Comparison of ENCODE assay signal across 18 cellular contexts in genomic region chr11:20226936-20227335, GRCh38.
DNase-seq lines count a peak whose midpoint lies in the region; TF ChIP-seq lines count a peak whose summit lies in the region.
"Had no signal": no experiment of that assay in that cellular context is flagged by ENCODE, and none has a peak within 500 bp of the region (broad histone marks: within the 10 kb centered on the region; RNA-seq: fewer than 3 reads in every experiment).

No MANE protein-coding gene starts in this region.

- no peak overlapping the region for H3K27ac Mint-ChIP-seq in HFFc6
- H3K27ac Mint-ChIP-seq: IgD-negative memory B cell; T-helper 1 cell treated with Interleukin-12 subunit alpha and Interleukin-12 subunit beta and Interleukin-4 antibody, amounts not matched to agents 30 μg/mL and 1 μg/mL, for 36 hours had no signal

- no peak overlapping the region for H3K4me3 ChIP-seq in epithelial cell of proximal tubule (ENCODE audit: low read depth, low read length)
- H3K4me3 ChIP-seq in PC-9, result no peak overlapping the region
- H3K4me3 ChIP-seq: SJSA1 had no signal

- no peaks in the 10 kb centered on the region for H3K36me3 ChIP-seq in PC-9 (ENCODE audit: low read depth)
- H3K36me3 ChIP-seq: SJSA1 had no signal

- no peaks in the 10 kb centered on the region for H3K79me2 ChIP-seq in PC-9 (ENCODE audit: low read depth)

- H2AFZ ChIP-seq in PC-9, result no peak overlapping the region

- no peaks in the 10 kb centered on the region for H3K4me1 ChIP-seq in PC-9 (replicated peaks; ENCODE audit: insufficient read depth)
- H3K4me1 ChIP-seq: SJSA1 had no signal

- no peak for TF ChIP-seq CTCF in HFFc6 (IDR thresholded peaks at IDR 0.05)
- TF ChIP-seq CTCF in epithelial cell of proximal tubule (conservative IDR thresholded peaks at IDR 0.05; ENCODE audit: low read depth, low read length), result no peak
- TF ChIP-seq CTCF in PC-9 (conservative IDR thresholded peaks at IDR 0.05), result no peak

- H3K27ac ChIP-seq in PC-9, result no peak overlapping the region
- H3K27ac ChIP-seq: C4-2B, HL-60, SJSA1 had no signal

- no peaks in the 10 kb centered on the region for H4K20me1 ChIP-seq in PC-9 (ENCODE audit: insufficient read depth)

- CTCF ChIA-PET in PC-9 (lab: Charles Lee), result no interaction called here

- POLR2A ChIA-PET in PC-9 (lab: Charles Lee; ENCODE audit: unreplicated experiment), result no interaction called here

- intact Hi-C loops in PC-9 (cut with micrococcal nuclease; ENCODE audit: unreplicated experiment), result no loop called here

- no peaks in the 10 kb centered on the region for H3F3A ChIP-seq in PC-9 (ENCODE audit: insufficient read depth, low read depth)

- peaks cover 21% of the 10 kb centered on the region for H3K27me3 ChIP-seq in PC-9 (ENCODE audit: insufficient read depth, low read depth)
- H3K27me3 ChIP-seq: SJSA1 had no signal

- peaks cover 8% of the 10 kb centered on the region for H3K27me3 Mint-ChIP-seq in HFFc6 (ENCODE audit: insufficient read depth)

- no peak overlapping the region for H3K4me2 ChIP-seq in PC-9

- DNase-seq in HFFc6 (peak; percentile 1), NCI-H446 (lab: John Stamatoyannopoulos, UW) (peak; percentile 29 to 87), epithelial cell of proximal tubule (ENCODE audit: low read depth) (peak; percentile 15), medulla oblongata (ENCODE audit: extremely low spot score) (peak; percentile 34), PC-9 (no peak), DMS 273 (lab: John Stamatoyannopoulos, UW; ENCODE audit: unreplicated experiment) (no peak)
- no peak for DNase-seq in stimulated activated CD4-positive, alpha-beta T cell treated with anti-CD3 and anti-CD28 coated beads, Interleukin-15, amount 100 ng/mL, for 24 hours
- DNase-seq: AML-193, DMS79, Kasumi-1, NCI-H1105, NCI-H1694, OCI-M1 had no signal

- no peaks in the 10 kb centered on the region for H3K36me3 Mint-ChIP-seq in HFFc6 (ENCODE audit: low read depth)
- H3K36me3 Mint-ChIP-seq: IgD-negative memory B cell had no signal

- no peaks in the 10 kb centered on the region for H3K4me1 Mint-ChIP-seq in HFFc6 (ENCODE audit: low read depth)
- H3K4me1 Mint-ChIP-seq: IgD-negative memory B cell had no signal

- 0 out of 2 replicates have a peak, but pooled peaks cover 5% of the 10 kb centered on the region for H3K9me3 Mint-ChIP-seq in HFFc6

- BruUV-seq in PC-9 (replicated peaks; lab: Mats Ljungman, UMichigan), result no TSS peak

- H3K4me3 Mint-ChIP-seq in HFFc6, result no peak overlapping the region
- H3K4me3 Mint-ChIP-seq: IgD-negative memory B cell; T-helper 1 cell treated with Interleukin-12 subunit alpha and Interleukin-12 subunit beta and Interleukin-4 antibody, amounts not matched to agents 30 μg/mL and 1 μg/mL, for 36 hours had no signal

- no peaks in the 10 kb centered on the region for H3K9me3 ChIP-seq in PC-9 (ENCODE audit: insufficient read depth, low read depth)
- H3K9me3 ChIP-seq: SJSA1 had no signal

- no peaks in the 10 kb centered on the region for H3K9me2 ChIP-seq in PC-9 (ENCODE audit: insufficient read depth)

Comparison
In these comparisons a context has a peak if more than half of its experiments do, and no peak if none do; other contexts are left out.
1. DNase-seq: peak in HFFc6 (single experiment), NCI-H446 (2 of 2), epithelial cell of proximal tubule (single experiment) and medulla oblongata (single experiment); none in stimulated activated CD4-positive, alpha-beta T cell treated with anti-CD3 and anti-CD28 coated beads, Interleukin-15, amount 100 ng/mL, for 24 hours (single experiment), PC-9 (0 of 2) and DMS 273 (single experiment).